30 cellular contexts compared by ENCODE assay signal in the genomic region with DNA sequence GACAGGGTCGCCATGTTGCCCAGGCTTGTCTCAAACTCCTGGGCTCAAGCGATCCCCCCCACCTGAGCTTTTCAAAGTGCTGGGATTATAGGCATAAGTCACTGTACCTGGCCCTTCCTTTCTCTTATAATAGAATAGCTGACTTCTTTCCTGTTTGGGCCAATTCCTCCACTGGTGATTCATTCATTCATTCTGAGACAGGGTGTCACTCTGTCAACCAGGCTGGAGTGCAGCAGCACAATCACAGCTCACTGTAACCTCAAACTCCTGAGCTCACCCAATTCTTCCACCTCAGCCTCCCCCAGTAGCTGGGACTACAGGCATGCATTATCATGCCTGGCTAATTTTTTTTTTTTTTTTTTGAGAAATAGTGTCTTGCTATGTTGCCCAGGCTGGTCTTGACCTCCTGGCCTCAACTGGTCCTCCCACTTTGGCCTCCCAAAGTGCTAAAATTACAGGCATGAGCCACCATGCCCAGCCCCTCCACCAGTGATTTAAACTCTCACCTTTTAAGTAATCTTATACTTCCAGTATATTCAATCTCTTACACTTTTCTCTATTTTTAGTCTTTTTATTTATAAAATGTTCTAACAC.
"Had no signal": no experiment of that assay in that cellular context is flagged by ENCODE, and none has a peak within 500 bp of the region (broad histone marks: within the 10 kb centered on the region; RNA-seq: fewer than 3 reads in every experiment).

No MANE protein-coding gene starts in this region.

- DNase-seq: activated CD4-positive, alpha-beta T cell treated with anti-CD3 and anti-CD28 coated beads, Interleukin-2, amount 10 ng/mL, durations not matched to agents 7 days and 5 days; activated CD8-positive, alpha-beta T cell treated with anti-CD3 and anti-CD28 coated beads, Interleukin-2, amount 10 ng/mL, durations not matched to agents 7 days and 5 days; activated naive CD4-positive, alpha-beta T cell treated with anti-CD3 and anti-CD28 coated beads for 36 hours; activated naive CD8-positive, alpha-beta T cell treated with anti-CD3 and anti-CD28 coated beads, Interleukin-2, amount 10 ng/mL, durations not matched to agents 7 days and 5 days; amniotic stem cell; cortex of kidney; effector CD4-positive, alpha-beta T cell; esophagus squamous epithelium; heart left ventricle; islet precursor cell; lower lobe of right lung; pancreas; psoas muscle; stimulated activated CD4-positive, alpha-beta T cell treated with anti-CD3 and anti-CD28 coated beads, Interleukin-4, amount 100 ng/mL, for 24 hours; stimulated activated naive CD8-positive, alpha-beta T cell treated with anti-CD3 and anti-CD28 coated beads, Interleukin-15, Interleukin-2, amounts not matched to agents 100 U/mL and 50 U/mL, for 24 hours; substantia nigra; T1000; thyroid gland; upper lobe of right lung had no signal

- H3K36me3 ChIP-seq: breast epithelium, lower lobe of right lung, pancreas, thyroid gland had no signal

- H3K4me1 Mint-ChIP-seq: activated CD4-positive, alpha-beta T cell treated with anti-CD3 and anti-CD28 coated beads, Interleukin-2, amount 10 ng/mL, durations not matched to agents 7 days and 5 days; activated naive CD8-positive, alpha-beta T cell treated with anti-CD3 and anti-CD28 coated beads, Interleukin-2, amount 10 ng/mL, durations not matched to agents 7 days and 5 days; activated T-helper 17 cell treated with anti-CD3 and anti-CD28 coated beads, Interleukin-2, amount 50 U/mL, for 72 hours had no signal

- H3K27ac ChIP-seq: breast epithelium, gastroesophageal sphincter, lower lobe of right lung, neutrophil, pancreas, psoas muscle, right atrium auricular region, thyroid gland, upper lobe of right lung had no signal

- H3K36me3 Mint-ChIP-seq: mesothelial cell of epicardium had no signal

- H3K9me3 Mint-ChIP-seq: activated CD4-positive, alpha-beta T cell treated with anti-CD3 and anti-CD28 coated beads, Interleukin-2, amount 10 ng/mL, durations not matched to agents 7 days and 5 days; activated naive CD4-positive, alpha-beta T cell treated with anti-CD3 and anti-CD28 coated beads for 36 hours; activated naive CD8-positive, alpha-beta T cell treated with anti-CD3 and anti-CD28 coated beads, Interleukin-2, amount 10 ng/mL, durations not matched to agents 7 days and 5 days; activated T-helper 17 cell treated with anti-CD3 and anti-CD28 coated beads, Interleukin-2, amount 50 U/mL, for 72 hours; mesothelial cell of epicardium; nephron; T-helper 1 cell treated with Interleukin-12 subunit alpha and Interleukin-12 subunit beta and Interleukin-4 antibody, amounts not matched to agents 30 μg/mL and 1 μg/mL, for 36 hours had no signal

- H3K27ac Mint-ChIP-seq: activated CD4-positive, alpha-beta T cell treated with anti-CD3 and anti-CD28 coated beads, Interleukin-2, amount 10 ng/mL, durations not matched to agents 7 days and 5 days; activated CD8-positive, alpha-beta T cell treated with anti-CD3 and anti-CD28 coated beads, Interleukin-2, amount 10 ng/mL, durations not matched to agents 7 days and 5 days; activated naive CD4-positive, alpha-beta T cell treated with anti-CD3 and anti-CD28 coated beads for 36 hours; activated naive CD8-positive, alpha-beta T cell treated with anti-CD3 and anti-CD28 coated beads, Interleukin-2, amount 10 ng/mL, durations not matched to agents 7 days and 5 days; activated T-helper 17 cell treated with anti-CD3 and anti-CD28 coated beads, Interleukin-2, amount 50 U/mL, for 72 hours; mesothelial cell of epicardium; nephron; T-helper 1 cell treated with Interleukin-12 subunit alpha and Interleukin-12 subunit beta and Interleukin-4 antibody, amounts not matched to agents 30 μg/mL and 1 μg/mL, for 36 hours had no signal

- ATAC-seq: activated CD4-positive, CD25-positive, alpha-beta regulatory T cell treated with anti-CD3 and anti-CD28 coated beads, Interleukin-2, amount 50 U/mL, for 24 hours; activated CD8-positive, alpha-beta T cell treated with anti-CD3 and anti-CD28 coated beads, Interleukin-2, amount 10 ng/mL, durations not matched to agents 7 days and 5 days; activated T-helper 17 cell treated with anti-CD3 and anti-CD28 coated beads, Interleukin-2, amount 50 U/mL, for 72 hours; gastroesophageal sphincter; left lobe of liver; lower lobe of right lung; pancreas; psoas muscle; stimulated activated naive CD8-positive, alpha-beta T cell treated with anti-CD3 and anti-CD28 coated beads, Interleukin-15, Interleukin-2, amounts not matched to agents 100 U/mL and 50 U/mL, for 24 hours; upper lobe of right lung had no signal

- H3K4me3 Mint-ChIP-seq: activated CD4-positive, alpha-beta T cell treated with anti-CD3 and anti-CD28 coated beads, Interleukin-2, amount 10 ng/mL, durations not matched to agents 7 days and 5 days; activated CD8-positive, alpha-beta T cell treated with anti-CD3 and anti-CD28 coated beads, Interleukin-2, amount 10 ng/mL, durations not matched to agents 7 days and 5 days; activated naive CD4-positive, alpha-beta T cell treated with anti-CD3 and anti-CD28 coated beads for 36 hours; activated naive CD8-positive, alpha-beta T cell treated with anti-CD3 and anti-CD28 coated beads, Interleukin-2, amount 10 ng/mL, durations not matched to agents 7 days and 5 days; activated T-helper 17 cell treated with anti-CD3 and anti-CD28 coated beads, Interleukin-2, amount 50 U/mL, for 72 hours; mesothelial cell of epicardium; nephron; T-helper 1 cell treated with Interleukin-12 subunit alpha and Interleukin-12 subunit beta and Interleukin-4 antibody, amounts not matched to agents 30 μg/mL and 1 μg/mL, for 36 hours had no signal

- H3K27me3 ChIP-seq: breast epithelium, esophagus squamous epithelium, gastroesophageal sphincter, heart left ventricle, neutrophil, pancreas, right atrium auricular region, thyroid gland, upper lobe of right lung had no signal

- H3K9me3 ChIP-seq: breast epithelium, esophagus squamous epithelium, gastroesophageal sphincter, heart left ventricle, lower lobe of right lung, neutrophil, pancreas, psoas muscle, right atrium auricular region, thyroid gland, upper lobe of right lung had no signal

- H3K4me1 ChIP-seq: pancreas had no signal

- FAIRE-seq: endometrium, pancreas had no signal

- H3K4me3 ChIP-seq: breast epithelium, esophagus squamous epithelium, gastroesophageal sphincter, heart left ventricle, lower lobe of right lung, pancreas, psoas muscle, right atrium auricular region, thyroid gland, upper lobe of right lung had no signal
